In the genomic region with DNA sequence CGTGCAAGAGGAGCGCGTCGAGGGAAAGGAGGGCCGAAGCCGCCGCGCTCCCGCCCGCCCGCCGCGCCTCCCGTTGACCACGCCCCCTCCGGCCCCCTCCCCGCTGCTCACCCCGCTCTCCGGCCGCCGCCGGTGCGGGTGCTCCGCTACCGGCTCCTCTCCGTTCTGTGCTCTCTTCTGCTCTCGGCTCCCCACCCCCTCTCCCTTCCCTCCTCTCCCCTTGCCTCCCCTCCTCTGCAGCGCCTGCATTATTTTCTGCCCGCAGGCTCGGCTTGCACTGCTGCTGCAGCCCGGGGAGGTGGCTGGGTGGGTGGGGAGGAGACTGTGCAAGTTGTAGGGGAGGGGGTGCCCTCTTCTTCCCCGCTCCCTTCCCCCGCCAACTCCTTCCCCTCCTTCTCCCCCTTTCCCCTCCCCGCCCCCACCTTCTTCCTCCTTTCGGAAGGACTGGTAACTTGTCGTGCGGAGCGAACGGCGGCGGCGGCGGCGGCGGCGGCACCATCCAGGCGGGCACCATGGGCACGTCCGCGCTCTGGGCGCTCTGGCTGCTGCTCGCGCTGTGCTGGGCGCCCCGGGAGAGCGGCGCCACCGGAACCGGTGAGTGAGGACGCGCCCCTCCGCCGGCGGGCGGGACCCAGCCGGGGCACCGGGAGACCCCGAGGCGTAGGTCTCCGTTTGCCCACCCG, we compare ENCODE assay signal across 8 cellular contexts. TPM values are rescaled to one million over a fixed set of nuclear protein-coding genes. Genes with fewer than 3 reads are reported as not detected.
DNase-seq lines count a peak whose midpoint lies in the region; ATAC-seq and TF ChIP-seq lines count a peak whose summit lies in the region.

A gene (plus strand): TSS at position 110 of the 683 bp plus-strand sequence. CDS start 403 bp downstream, at position 513.

- TF ChIP-seq CTCF in 22Rv1 (IDR thresholded peaks at IDR 0.05), result no peak
- no peak for TF ChIP-seq CTCF in GM12865 (IDR thresholded peaks at IDR 0.05; ENCODE audit: insufficient read depth, low read depth, low read length, missing control alignments)
- TF ChIP-seq CTCF in glutamatergic neuron (IDR thresholded peaks at IDR 0.05; ENCODE audit: partially characterized antibody, unreplicated experiment), result no peak

- peak within 1 kb of the TSS; percentile 39 for H3K27ac Mint-ChIP-seq in activated naive CD4-positive, alpha-beta T cell treated with anti-CD3 and anti-CD28 coated beads, Interleukin-2, amount 10 ng/mL, durations not matched to agents 7 days and 5 days
- peak within 1 kb of the TSS; percentile 93 for H3K27ac Mint-ChIP-seq in glutamatergic neuron (ENCODE audit: unreplicated experiment)

- H3K4me1 Mint-ChIP-seq in activated naive CD4-positive, alpha-beta T cell treated with anti-CD3 and anti-CD28 coated beads, Interleukin-2, amount 10 ng/mL, durations not matched to agents 7 days and 5 days, result peaks cover 16% of the 10 kb centered on the region
- H3K4me1 Mint-ChIP-seq in glutamatergic neuron (ENCODE audit: low read depth, unreplicated experiment), result peaks cover 7% of the 10 kb centered on the region

- peak; percentile 33 for DNase-seq in GM12865 (ENCODE audit: low read depth)
- peak; percentile 76 for DNase-seq in NCI-H510A (lab: John Stamatoyannopoulos, UW)
- peak; percentile 47 for DNase-seq in activated naive CD4-positive, alpha-beta T cell treated with anti-CD3 and anti-CD28 coated beads, Interleukin-2, amount 10 ng/mL, durations not matched to agents 7 days and 5 days
- DNase-seq in glutamatergic neuron, result peak; percentile 77
- peak in 50 of 56 donors; percentile 40 to 86 (median 70) for DNase-seq in nucleus accumbens (lab: John Stamatoyannopoulos, UW)
- DNase-seq in epidermal melanocyte (ENCODE audit: insufficient read length, low spot score), result no peak

- H3K36me3 Mint-ChIP-seq in activated naive CD4-positive, alpha-beta T cell treated with anti-CD3 and anti-CD28 coated beads, Interleukin-2, amount 10 ng/mL, durations not matched to agents 7 days and 5 days, result peaks cover 1% of the 10 kb centered on the region
- peaks cover 3% of the 10 kb centered on the region for H3K36me3 Mint-ChIP-seq in glutamatergic neuron (ENCODE audit: unreplicated experiment)

- H3K27ac ChIP-seq in 22Rv1, result peak within 1 kb of the TSS; percentile 60

- H3K9me3 Mint-ChIP-seq in activated naive CD4-positive, alpha-beta T cell treated with anti-CD3 and anti-CD28 coated beads, Interleukin-2, amount 10 ng/mL, durations not matched to agents 7 days and 5 days, result no peaks in the 10 kb centered on the region
- H3K9me3 Mint-ChIP-seq in glutamatergic neuron (ENCODE audit: unreplicated experiment), result peaks cover 8% of the 10 kb centered on the region

- H3K4me3 Mint-ChIP-seq in activated naive CD4-positive, alpha-beta T cell treated with anti-CD3 and anti-CD28 coated beads, Interleukin-2, amount 10 ng/mL, durations not matched to agents 7 days and 5 days, result peak within 1 kb of the TSS; percentile 88
- H3K4me3 Mint-ChIP-seq in glutamatergic neuron (ENCODE audit: unreplicated experiment), result peak within 1 kb of the TSS; percentile 93

- peaks cover 69% of the 10 kb centered on the region for H3K27me3 Mint-ChIP-seq in activated naive CD4-positive, alpha-beta T cell treated with anti-CD3 and anti-CD28 coated beads, Interleukin-2, amount 10 ng/mL, durations not matched to agents 7 days and 5 days
- peaks cover 7% of the 10 kb centered on the region for H3K27me3 Mint-ChIP-seq in glutamatergic neuron (ENCODE audit: unreplicated experiment)

- CTCF ChIA-PET in activated naive CD4-positive, alpha-beta T cell treated with anti-CD3 and anti-CD28 coated beads, Interleukin-2, amount 10 ng/mL, durations not matched to agents 7 days and 5 days (lab: Charles Lee), result interaction anchor here (0.6 to 1.2 kb wide), 3 partner anchors 12 to 107 kb away, joined by 3 read pairs; no protein-coding TSS in a partner anchor

- peak; percentile 49 for ATAC-seq in HG02943 (IDR thresholded peaks at IDR 0.05; ENCODE audit: low read depth, unreplicated experiment)

- H3K4me3 ChIP-seq in GM12865 (ENCODE audit: low read depth, low read length), result peak within 1 kb of the TSS; percentile 82

RNA-seq across cellular contexts. Expression of the gene that starts here (rescaled TPM):
- total RNA-seq in glutamatergic neuron (ENCODE audit: unreplicated experiment), result 28.8 TPM
